ENCODE assay signal across 8 cellular contexts in the genomic region with DNA sequence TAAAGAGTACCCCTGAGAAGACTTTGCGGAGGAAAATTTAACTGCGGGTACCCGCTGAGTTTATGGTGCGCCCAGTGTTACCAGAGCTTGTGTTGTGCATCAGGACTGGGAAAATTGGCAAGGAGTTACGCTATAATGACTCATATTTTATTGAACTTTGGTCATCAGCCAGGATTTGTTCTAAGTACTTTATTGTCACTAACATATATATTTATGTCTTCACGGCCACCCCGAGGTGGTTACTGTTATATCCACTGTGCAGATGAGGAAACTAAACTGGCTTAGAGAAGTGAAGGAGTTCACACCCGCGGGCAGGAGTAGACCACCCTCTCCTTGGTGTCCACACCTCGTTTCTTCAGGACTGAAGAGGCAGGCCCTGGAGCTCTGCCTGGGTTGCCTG. TPM values are rescaled to one million over a fixed set of nuclear protein-coding genes. Genes with fewer than 3 reads are reported as not detected.
DNase-seq lines count a peak whose midpoint lies in the region; ATAC-seq, FAIRE-seq and TF ChIP-seq lines count a peak whose summit lies in the region.

No MANE protein-coding gene starts in this region.

- CTCF ChIA-PET in K562 (lab: Yijun Ruan, JAX; ENCODE audit: low intra/inter-chr PET ratio): interaction anchor here (0.6 kb wide), 1 partner anchor 22 kb away, joined by 3 read pairs; no protein-coding TSS in a partner anchor

- TF ChIP-seq CTCF in K562 (IDR thresholded peaks at IDR 0.05 in 2 of 3, conservative IDR thresholded peaks at IDR 0.05 in 1 of 3; ENCODE audit: insufficient read depth in 2 of 3, low read depth in 1 of 3, low read length in 3 of 3): no peak

- H3K27me3 ChIP-seq in K562 (ENCODE audit: control insufficient read depth in 2 of 2, insufficient read depth in 2 of 2, low read length in 2 of 2): no peaks in the 10 kb centered on the region

- peak overlapping the region; percentile 83 for H2AFZ ChIP-seq in K562 (ENCODE audit: low read depth, low read length)

- peak overlapping the region; percentile 72 for H3K27ac ChIP-seq in K562 (ENCODE audit: extremely low read depth, low read depth, low read length)

- no peak for TF ChIP-seq EP300 in K562 (IDR thresholded peaks at IDR 0.05; ENCODE audit: low read length)

- peaks cover 26% of the 10 kb centered on the region for H3K36me3 ChIP-seq in K562 (ENCODE audit: control insufficient read depth, insufficient read depth, low read length)

- DNase-seq in GM03348 (ENCODE audit: low spot score) (peak; percentile 59), MV-4-11 (lab: John Stamatoyannopoulos, UW) (peak; percentile 25), K562 (ENCODE audit: extremely low read depth in 1 of 4, low spot score in 3 of 4) (peak in 3 of 4 experiments; percentile 23 to 30 (median 23)), stromal cell of bone marrow (ENCODE audit: low read depth) (peak; percentile 59), NCI-H128 (lab: John Stamatoyannopoulos, UW; ENCODE audit: unreplicated experiment) (no peak), OCI-M2 (lab: John Stamatoyannopoulos, UW; ENCODE audit: unreplicated experiment) (no peak)
- DNase-seq in activated CD8-positive, alpha-beta memory T cell treated with anti-CD3 and anti-CD28 coated beads for 24 hours: no peak

- H3K79me2 ChIP-seq in K562 (ENCODE audit: control insufficient read depth, insufficient read depth, low read length): peaks cover 16% of the 10 kb centered on the region; the same call in 2 of the 3 replicates

- H3K9me1 ChIP-seq in K562 (ENCODE audit: control insufficient read depth, insufficient read depth, low read length): no peaks in the 10 kb centered on the region

- no peak for TF ChIP-seq RAD21 in K562 (CRISPR knock-in tag; conservative IDR thresholded peaks at IDR 0.05 in 1 of 2, IDR thresholded peaks at IDR 0.05 in 1 of 2)

- in situ Hi-C loops in K562 (cut with MboI): no loop called here

- H3K4me1 ChIP-seq in K562 (replicated peaks in 1 of 2; ENCODE audit: control insufficient read depth in 2 of 2, insufficient read depth in 2 of 2, low read length in 2 of 2): peaks cover 10 to 22% of the 10 kb centered on the region in 2 experiments; a peak in 4 of 5 replicates

- POLR2A ChIA-PET in K562 (lab: Yijun Ruan, JAX): interaction anchor here (0.6 to 1.4 kb wide), 4 partner anchors 8 to 1816 kb away, joined by 3 read pairs; a partner anchor contains a TSS

- peak overlapping the region; percentile 55 for H3K4me3 ChIP-seq in K562

- no peak for FAIRE-seq in K562 (lab: Jason Lieb, UNC)
- FAIRE-seq in islet of Langerhans (lab: Jason Lieb, UNC): peak; percentile 61

- peak overlapping the region; percentile 72 to 94 for H3K9ac ChIP-seq in K562 (ENCODE audit: insufficient read depth in 1 of 2, low read depth in 2 of 2, low read length in 2 of 2)

- intact Hi-C loops in K562 (cut with micrococcal nuclease): loop anchor here (10.0 kb wide), 1 partner anchor 122 kb away; a partner anchor contains a TSS

- no peak for TF ChIP-seq POLR2A in K562 (conservative IDR thresholded peaks at IDR 0.05)

- H3K4me2 ChIP-seq in K562 (ENCODE audit: insufficient read depth, low read length): peak overlapping the region; percentile 82

- no peaks in the 10 kb centered on the region for H4K20me1 ChIP-seq in K562 (replicated peaks; ENCODE audit: control insufficient read depth, insufficient read depth, low read length)

- peak; percentile 17 for ATAC-seq in K562

- TSS peak; percentile 66 for BruUV-seq in K562 (replicated peaks; lab: Mats Ljungman, UMichigan)

- WGBS in K562 (ENCODE audit: insufficient coverage, low coverage, missing lambda C conversion rate): 3% methylated on average over 10 of the region's 10 CpGs

- no peaks in the 10 kb centered on the region for H3K9me3 ChIP-seq in K562 (replicated peaks; ENCODE audit: control insufficient read depth, insufficient read depth, low read depth, low read length)

TF ChIP-seq in K562, 482 proteins besides CTCF, POLR2A, EP300 and RAD21 (continues in another document):
- TF ChIP-seq, protein P1, sequence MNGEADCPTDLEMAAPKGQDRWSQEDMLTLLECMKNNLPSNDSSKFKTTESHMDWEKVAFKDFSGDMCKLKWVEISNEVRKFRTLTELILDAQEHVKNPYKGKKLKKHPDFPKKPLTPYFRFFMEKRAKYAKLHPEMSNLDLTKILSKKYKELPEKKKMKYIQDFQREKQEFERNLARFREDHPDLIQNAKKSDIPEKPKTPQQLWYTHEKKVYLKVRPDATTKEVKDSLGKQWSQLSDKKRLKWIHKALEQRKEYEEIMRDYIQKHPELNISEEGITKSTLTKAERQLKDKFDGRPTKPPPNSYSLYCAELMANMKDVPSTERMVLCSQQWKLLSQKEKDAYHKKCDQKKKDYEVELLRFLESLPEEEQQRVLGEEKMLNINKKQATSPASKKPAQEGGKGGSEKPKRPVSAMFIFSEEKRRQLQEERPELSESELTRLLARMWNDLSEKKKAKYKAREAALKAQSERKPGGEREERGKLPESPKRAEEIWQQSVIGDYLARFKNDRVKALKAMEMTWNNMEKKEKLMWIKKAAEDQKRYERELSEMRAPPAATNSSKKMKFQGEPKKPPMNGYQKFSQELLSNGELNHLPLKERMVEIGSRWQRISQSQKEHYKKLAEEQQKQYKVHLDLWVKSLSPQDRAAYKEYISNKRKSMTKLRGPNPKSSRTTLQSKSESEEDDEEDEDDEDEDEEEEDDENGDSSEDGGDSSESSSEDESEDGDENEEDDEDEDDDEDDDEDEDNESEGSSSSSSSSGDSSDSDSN (IDR thresholded peaks at IDR 0.05; ENCODE audit: borderline replicate concordance in 1 of 2, low read depth in 2 of 2, low read length in 2 of 2): no peak
- no peak for TF ChIP-seq HLTF (IDR thresholded peaks at IDR 0.05)
- peak; percentile 52; the same call in 1 of the 2 replicates for TF ChIP-seq NFIC (IDR thresholded peaks at IDR 0.05)
- TF ChIP-seq NR2F6 (CRISPR knock-in tag; IDR thresholded peaks at IDR 0.05): 0 out of 2 replicates have a peak, but pooled peaks have one; percentile 4
- no peak for TF ChIP-seq ZNF444 (CRISPR knock-in tag; IDR thresholded peaks at IDR 0.05)

RNA-seq across cellular contexts. Expression of a gene that starts 0.7 kb away (rescaled TPM):
- 116 and 149 TPM in 2 replicates for total RNA-seq in K562 (2011; cell fraction: chromatin; rRNA removed; ENCODE audit: low replicate concordance)
- total RNA-seq in K562 (2011; cell fraction: nucleolus; rRNA removed): 94.2 and 109 TPM in 2 replicates
- 129 and 171 TPM in 2 replicates for total RNA-seq in K562 (2011; cell fraction: nucleoplasm; rRNA removed)
- 14.8 and 16.3 TPM in 2 replicates for total RNA-seq in K562 (2014; rRNA removed)
- 11.3 and 11.8 TPM in 2 replicates for total RNA-seq in K562 (2014; rRNA removed; fragmentation: Illumina TruSeq; extraction: Trizol)
- 10.1 and 10.7 TPM in 2 replicates for total RNA-seq in K562 (2015; rRNA removed; fragmentation: Illumina TruSeq; extraction: Trizol)
- 19.5 and 21.1 TPM in 2 replicates for total RNA-seq in K562 (2021)
- 19.8 and 27.9 TPM in 2 replicates for polyA plus RNA-seq in K562 (2011; rRNA removed)
- 6.9 and 15.3 TPM in 2 replicates for polyA plus RNA-seq in K562 (2011; cell fraction: cytosol; rRNA removed)
- polyA plus RNA-seq in K562 (2011; cell fraction: nucleus; rRNA removed): 251 and 266 TPM in 2 replicates
- 19.7 and 69.3 TPM in 2 replicates for polyA plus RNA-seq in K562 (2012)
- polyA plus RNA-seq in K562 (2014; fragmentation: Illumina TruSeq; extraction: Trizol): 18.0 and 20.2 TPM in 2 replicates
- 1 to 10 TPM; 4.2 to 6.3 TPM for polyA plus RNA-seq in K562 (2014; fragmentation: Nextera tagmentation; extraction: Ambion mirVana)
- polyA plus RNA-seq in K562 (2014; rRNA removed): 25.9 and 29.9 TPM in 2 replicates
- 9.4 and 10.8 TPM in 2 replicates for polyA minus RNA-seq in K562 (2011; rRNA and poly(A)+ RNA removed)
- polyA minus RNA-seq in K562 (2011; cell fraction: cytosol; rRNA and poly(A)+ RNA removed): 4.3 and 4.6 TPM in 2 replicates
- polyA minus RNA-seq in K562 (2011; cell fraction: nucleus; rRNA and poly(A)+ RNA removed): 30.2 and 44.4 TPM in 2 replicates

RNA-seq across cellular contexts. Expression of a gene that starts 19.0 kb away (rescaled TPM):
- total RNA-seq in K562 (2011; cell fraction: chromatin; rRNA removed; ENCODE audit: low replicate concordance): not detected in 2 replicates
- not detected in 2 replicates for total RNA-seq in K562 (2011; cell fraction: nucleolus; rRNA removed)
- 0.22 TPM in 1 of 2 replicates, not detected in the other for total RNA-seq in K562 (2011; cell fraction: nucleoplasm; rRNA removed)
- not detected in 2 replicates for total RNA-seq in K562 (2014; rRNA removed)
- total RNA-seq in K562 (2014; rRNA removed; fragmentation: Illumina TruSeq; extraction: Trizol): not detected in 2 replicates
- not detected in 2 replicates for total RNA-seq in K562 (2015; rRNA removed; fragmentation: Illumina TruSeq; extraction: Trizol)
- not detected in 2 replicates for total RNA-seq in K562 (2021)
- not detected in 2 replicates for polyA plus RNA-seq in K562 (2011; rRNA removed)
- not detected in 2 replicates for polyA plus RNA-seq in K562 (2011; cell fraction: cytosol; rRNA removed)
- polyA plus RNA-seq in K562 (2011; cell fraction: nucleus; rRNA removed): not detected in 2 replicates
- polyA plus RNA-seq in K562 (2012): not detected in 2 replicates
- polyA plus RNA-seq in K562 (2014; fragmentation: Illumina TruSeq; extraction: Trizol): not detected in 2 replicates
- polyA plus RNA-seq in K562 (2014; fragmentation: Nextera tagmentation; extraction: Ambion mirVana): not detected
- polyA plus RNA-seq in K562 (2014; rRNA removed): not detected in 2 replicates
- polyA minus RNA-seq in K562 (2011; rRNA and poly(A)+ RNA removed): not detected in 2 replicates
- polyA minus RNA-seq in K562 (2011; cell fraction: cytosol; rRNA and poly(A)+ RNA removed): not detected in 2 replicates
- polyA minus RNA-seq in K562 (2011; cell fraction: nucleus; rRNA and poly(A)+ RNA removed): not detected in 2 replicates

RNA-seq across cellular contexts. Expression of a gene that starts 28.7 kb away (rescaled TPM):
- total RNA-seq in K562 (2011; cell fraction: chromatin; rRNA removed; ENCODE audit: low replicate concordance): 100 and 105 TPM in 2 replicates
- total RNA-seq in K562 (2011; cell fraction: nucleolus; rRNA removed): 133 and 140 TPM in 2 replicates
- total RNA-seq in K562 (2011; cell fraction: nucleoplasm; rRNA removed): 105 and 121 TPM in 2 replicates
- total RNA-seq in K562 (2014; rRNA removed) (38.8 and 39.5 TPM in 2 replicates), K562 (2014; rRNA removed; fragmentation: Illumina TruSeq; extraction: Trizol) (34.0 and 37.5 TPM in 2 replicates), K562 (2015; rRNA removed; fragmentation: Illumina TruSeq; extraction: Trizol) (38.5 and 40.9 TPM in 2 replicates), K562 (2021) (43.1 and 43.2 TPM in 2 replicates)
- polyA plus RNA-seq in K562 (2011; rRNA removed) (49.2 and 52.1 TPM in 2 replicates), K562 (2014; fragmentation: Illumina TruSeq; extraction: Trizol) (35.0 and 38.1 TPM in 2 replicates), K562 (2014; fragmentation: Nextera tagmentation; extraction: Ambion mirVana) (10 to 100 TPM in 1 of 2 experiments, 1 to 10 TPM in 1; 7.5 to 13.1 TPM), K562 (2014; rRNA removed) (36.9 and 38.4 TPM in 2 replicates)
- 42.1 and 45.0 TPM in 2 replicates for polyA plus RNA-seq in K562 (2011; cell fraction: cytosol; rRNA removed)
- 31.6 and 38.9 TPM in 2 replicates for polyA plus RNA-seq in K562 (2011; cell fraction: nucleus; rRNA removed)
- polyA plus RNA-seq in K562 (2012): 33.7 and 39.0 TPM in 2 replicates
- 80.3 and 83.4 TPM in 2 replicates for polyA minus RNA-seq in K562 (2011; rRNA and poly(A)+ RNA removed)
- 34.9 and 35.8 TPM in 2 replicates for polyA minus RNA-seq in K562 (2011; cell fraction: cytosol; rRNA and poly(A)+ RNA removed)
- 65.7 and 90.9 TPM in 2 replicates for polyA minus RNA-seq in K562 (2011; cell fraction: nucleus; rRNA and poly(A)+ RNA removed)

Comparison
In these comparisons a context has a peak if more than half of its experiments do, and no peak if none do; other contexts are left out.
1. DNase-seq: peak in GM03348 (single experiment), MV-4-11 (single experiment), K562 (3 of 4) and stromal cell of bone marrow (single experiment); none in NCI-H128 (single experiment), activated CD8-positive, alpha-beta memory T cell treated with anti-CD3 and anti-CD28 coated beads for 24 hours (single experiment) and OCI-M2 (single experiment).